9 cellular contexts compared by ENCODE assay signal in genomic region chr3:190205739-190206138, GRCh38.
DNase-seq lines count a peak whose midpoint lies in the region; ATAC-seq, FAIRE-seq and TF ChIP-seq lines count a peak whose summit lies in the region.
"Had no signal": no experiment of that assay in that cellular context is flagged by ENCODE, and none has a peak within 500 bp of the region (broad histone marks: within the 10 kb centered on the region; RNA-seq: fewer than 3 reads in every experiment).

No MANE protein-coding gene starts in this region.

- TF ChIP-seq CTCF in BE2C (IDR thresholded peaks at IDR 0.05; ENCODE audit: low read depth, low read length): no peak

- no peak overlapping the region for H3K4me3 Mint-ChIP-seq in activated T-cell treated with anti-CD3 and anti-CD28 coated beads, Interleukin-2, amount 50 U/mL, for 4 hours
- H3K4me3 Mint-ChIP-seq in stimulated activated naive CD8-positive, alpha-beta T cell treated with anti-CD3 and anti-CD28 coated beads, Interleukin-15, amount 100 ng/mL, for 72 hours: no peak overlapping the region

- peaks cover 14% of the 10 kb centered on the region for H3K27me3 Mint-ChIP-seq in activated T-cell treated with anti-CD3 and anti-CD28 coated beads, Interleukin-2, amount 50 U/mL, for 4 hours (ENCODE audit: low read depth)
- H3K27me3 Mint-ChIP-seq in stimulated activated naive CD8-positive, alpha-beta T cell treated with anti-CD3 and anti-CD28 coated beads, Interleukin-15, amount 100 ng/mL, for 72 hours: peaks cover 20% of the 10 kb centered on the region

- in situ Hi-C loops in KBM-7 (cut with MboI; ENCODE audit: low pct_unique_long_range_greater_than_20kb, low sequenced_read_pairs): no loop called here

- no peaks in the 10 kb centered on the region for H3K27me3 ChIP-seq in BE2C
- H3K27me3 ChIP-seq: BLaER1 treated with 17β-estradiol and CSF1 and Interleukin-3, amounts not matched to agents 10 nM and 100 nM had no signal

- H3K4me1 Mint-ChIP-seq in activated T-cell treated with anti-CD3 and anti-CD28 coated beads, Interleukin-2, amount 50 U/mL, for 4 hours (ENCODE audit: low read depth): peaks cover 7% of the 10 kb centered on the region
- H3K4me1 Mint-ChIP-seq in stimulated activated naive CD8-positive, alpha-beta T cell treated with anti-CD3 and anti-CD28 coated beads, Interleukin-15, amount 100 ng/mL, for 72 hours: peaks cover 6% of the 10 kb centered on the region

- H3K27ac Mint-ChIP-seq in stimulated activated naive CD8-positive, alpha-beta T cell treated with anti-CD3 and anti-CD28 coated beads, Interleukin-15, amount 100 ng/mL, for 72 hours: peak overlapping the region in 1 of 2 donors; percentile 63

- peak; percentile 86 for FAIRE-seq in RCC 7860 (lab: Jason Lieb, UNC)

- no peak overlapping the region for H3K4me3 ChIP-seq in BE2C (ENCODE audit: low read depth, low read length)
- H3K4me3 ChIP-seq: BLaER1 treated with 17β-estradiol and CSF1 and Interleukin-3, amounts not matched to agents 10 nM and 100 nM had no signal

- ATAC-seq in activated T-cell treated with anti-CD3 and anti-CD28 coated beads, Interleukin-2, amount 50 U/mL, for 4 hours: peak; percentile 91 to 93
- peak; percentile 80 for ATAC-seq in HG02938 (IDR thresholded peaks at IDR 0.05; ENCODE audit: unreplicated experiment)
- ATAC-seq in stimulated activated naive CD8-positive, alpha-beta T cell treated with anti-CD3 and anti-CD28 coated beads, Interleukin-15, amount 100 ng/mL, for 72 hours: peak; percentile 92

- H3K36me3 ChIP-seq in BE2C: no peaks in the 10 kb centered on the region
- H3K36me3 ChIP-seq: BLaER1 treated with 17β-estradiol and CSF1 and Interleukin-3, amounts not matched to agents 10 nM and 100 nM had no signal

- no peaks in the 10 kb centered on the region for H3K4me1 ChIP-seq in BE2C

- H3K36me3 Mint-ChIP-seq in activated T-cell treated with anti-CD3 and anti-CD28 coated beads, Interleukin-2, amount 50 U/mL, for 4 hours (ENCODE audit: insufficient read depth): no peaks in the 10 kb centered on the region

- H3K9me3 Mint-ChIP-seq in activated T-cell treated with anti-CD3 and anti-CD28 coated beads, Interleukin-2, amount 50 U/mL, for 4 hours: no peaks in the 10 kb centered on the region
- no peaks in the 10 kb centered on the region for H3K9me3 Mint-ChIP-seq in stimulated activated naive CD8-positive, alpha-beta T cell treated with anti-CD3 and anti-CD28 coated beads, Interleukin-15, amount 100 ng/mL, for 72 hours

- H3K9me3 ChIP-seq in BE2C: no peaks in the 10 kb centered on the region

- DNase-seq in activated T-cell treated with anti-CD3 and anti-CD28 coated beads, Interleukin-2, amount 50 U/mL, for 4 hours: no peak
- no peak for DNase-seq in activated T-cell treated with anti-CD3 and anti-CD28 coated beads, Interleukin-2, amount 50 U/mL, for 1 hour
- DNase-seq in RCC 7860 (ENCODE audit: low spot score) (peak; percentile 84), NCI-H2081 treated with DMSO at 0.1 percent for 48 hours (lab: John Stamatoyannopoulos, UW) (no peak), KBM-7 (no peak), BE2C (no peak)
- no peak for DNase-seq in stimulated activated naive CD8-positive, alpha-beta T cell treated with anti-CD3 and anti-CD28 coated beads, Interleukin-15, amount 100 ng/mL, for 72 hours
